9 cellular contexts compared by ENCODE assay signal in genomic region chr2:134460583-134460998, GRCh38.
A peak's percentile ranks its signal among the peaks of the same experiment; 100 is the strongest.
DNase-seq lines count a peak whose midpoint lies in the region; ATAC-seq, FAIRE-seq and TF ChIP-seq lines count a peak whose summit lies in the region.
"Had no signal": no experiment of that assay in that cellular context is flagged by ENCODE, and none has a peak within 500 bp of the region (broad histone marks: within the 10 kb centered on the region; RNA-seq: fewer than 3 reads in every experiment).

No MANE protein-coding gene starts in this region.

- no peaks in the 10 kb centered on the region for H3K9me3 ChIP-seq in pancreas

- TF ChIP-seq CTCF in pancreas (IDR thresholded peaks at IDR 0.05) = peak; percentile 34 to 67 (median 54)

- DNase-seq in COLO668 (lab: John Stamatoyannopoulos, UW; ENCODE audit: unreplicated experiment) = peak; percentile 77
- peak; percentile 57 for DNase-seq in NCI-H345 treated with DMSO at 0.1 percent for 48 hours (lab: John Stamatoyannopoulos, UW; ENCODE audit: unreplicated experiment)
- peak; percentile 38 for DNase-seq in activated T-cell treated with anti-CD3 and anti-CD28 coated beads, Interleukin-2, amount 50 U/mL, for 1 hour
- DNase-seq in glomerular visceral epithelial cell (ENCODE audit: extremely low spot score) = peak; percentile 79
- DNase-seq in pancreas = peak; percentile 69 to 91 (median 80)
- no peak for DNase-seq in T-helper 2 cell treated with Interferon-gamma antibody and Interleukin-4, amounts not matched to agents 5 μg/mL and 100 μg/mL, for 36 hours (ENCODE audit: low spot score)

- H3K27ac Mint-ChIP-seq in T-helper 2 cell treated with Interferon-gamma antibody and Interleukin-4, amounts not matched to agents 5 μg/mL and 100 μg/mL, for 36 hours = no peak overlapping the region
- H3K27ac Mint-ChIP-seq: T-helper 1 cell treated with Interleukin-12 subunit alpha and Interleukin-12 subunit beta and Interleukin-4 antibody, amounts not matched to agents 30 μg/mL and 1 μg/mL, for 36 hours had no signal

- ATAC-seq in GM19025 (IDR thresholded peaks at IDR 0.05; ENCODE audit: low read depth, unreplicated experiment) (peak; percentile 75), HG03175 (IDR thresholded peaks at IDR 0.05; ENCODE audit: unreplicated experiment) (peak; percentile 79), pancreas (peak; percentile 82 to 94 (median 92))

- no peak overlapping the region for H3K4me3 ChIP-seq in pancreas

- no peak for FAIRE-seq in pancreas (lab: Jason Lieb, UNC)

- no peaks in the 10 kb centered on the region for H3K4me1 Mint-ChIP-seq in T-helper 2 cell treated with Interferon-gamma antibody and Interleukin-4, amounts not matched to agents 5 μg/mL and 100 μg/mL, for 36 hours (ENCODE audit: low read depth)

- no peaks in the 10 kb centered on the region for H3K36me3 Mint-ChIP-seq in T-helper 2 cell treated with Interferon-gamma antibody and Interleukin-4, amounts not matched to agents 5 μg/mL and 100 μg/mL, for 36 hours (ENCODE audit: low read depth)

- no peak overlapping the region for H3K4me3 Mint-ChIP-seq in T-helper 2 cell treated with Interferon-gamma antibody and Interleukin-4, amounts not matched to agents 5 μg/mL and 100 μg/mL, for 36 hours
- H3K4me3 Mint-ChIP-seq: T-helper 1 cell treated with Interleukin-12 subunit alpha and Interleukin-12 subunit beta and Interleukin-4 antibody, amounts not matched to agents 30 μg/mL and 1 μg/mL, for 36 hours had no signal

- H3K9me3 Mint-ChIP-seq in T-helper 2 cell treated with Interferon-gamma antibody and Interleukin-4, amounts not matched to agents 5 μg/mL and 100 μg/mL, for 36 hours = no peaks in the 10 kb centered on the region
- H3K9me3 Mint-ChIP-seq: T-helper 1 cell treated with Interleukin-12 subunit alpha and Interleukin-12 subunit beta and Interleukin-4 antibody, amounts not matched to agents 30 μg/mL and 1 μg/mL, for 36 hours had no signal

- WGBS in pancreas, 2 donors = 22 to 30% methylated on average over 8 of the region's 8 CpGs

- peaks cover 0 to 4% (median 4%) of the 10 kb centered on the region in 3 donors for H3K4me1 ChIP-seq in pancreas

- H3K27ac ChIP-seq in pancreas = peak overlapping the region in 2 of 4 donors; percentile 17 to 33

- no peaks in the 10 kb centered on the region for H3K27me3 Mint-ChIP-seq in T-helper 2 cell treated with Interferon-gamma antibody and Interleukin-4, amounts not matched to agents 5 μg/mL and 100 μg/mL, for 36 hours (ENCODE audit: low read depth)

- H3K36me3 ChIP-seq in pancreas = no peaks in the 10 kb centered on the region

- H3K27me3 ChIP-seq in pancreas = no peaks in the 10 kb centered on the region

- intact Hi-C loops in pancreas (cut with DNase I) = loop anchor here in 2 of 3 donors (5.0 to 10.0 kb wide), 3 partner anchors 244 to 447 kb away; no protein-coding TSS in a partner anchor
